ENCODE assay signal across 20 cellular contexts in the genomic region with DNA sequence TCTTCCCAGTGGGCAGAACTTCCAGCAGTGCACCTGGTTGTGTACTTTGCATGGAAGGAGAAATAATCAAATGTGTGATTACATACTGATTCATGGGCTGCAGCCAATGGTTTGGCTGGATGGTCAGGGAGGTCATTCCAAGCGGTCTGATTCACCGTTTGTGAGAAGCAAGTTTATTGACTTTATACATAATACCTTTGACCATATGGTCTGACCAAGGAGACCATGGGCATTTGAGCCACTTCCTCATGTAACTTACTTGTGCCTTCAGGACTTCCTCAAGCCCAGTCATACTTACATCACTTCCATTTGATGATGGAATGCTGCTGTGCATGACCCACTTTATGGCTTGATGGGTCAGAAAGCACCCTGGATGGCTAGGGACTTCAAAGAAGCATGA. TPM values are rescaled to one million over a fixed set of nuclear protein-coding genes. Genes with fewer than 3 reads are reported as not detected.
A peak's percentile ranks its signal among the peaks of the same experiment; 100 is the strongest.
DNase-seq lines count a peak whose midpoint lies in the region; TF ChIP-seq lines count a peak whose summit lies in the region.
"Had no signal": no experiment of that assay in that cellular context is flagged by ENCODE, and none has a peak within 500 bp of the region (broad histone marks: within the 10 kb centered on the region; RNA-seq: fewer than 3 reads in every experiment).

No MANE protein-coding gene starts in this region.

- H3K36me3 ChIP-seq in breast epithelium (no peaks in the 10 kb centered on the region), transverse colon (no peaks in the 10 kb centered on the region)
- H3K36me3 ChIP-seq: neural progenitor cell had no signal

- intact Hi-C loops in MCF 10A (cut with micrococcal nuclease) (no loop called here), breast epithelium (cut with DNase I; ENCODE audit: low total_unique reads) (no loop called here), transverse colon (cut with DNase I; ENCODE audit: low total_unique reads) (no loop called here)

- no peak overlapping the region for H3K27ac Mint-ChIP-seq in MCF 10A (ENCODE audit: low read depth, unreplicated experiment)
- H3K27ac Mint-ChIP-seq: neural progenitor cell had no signal

- peaks cover 15% of the 10 kb centered on the region for H3K36me3 Mint-ChIP-seq in MCF 10A (ENCODE audit: insufficient read depth, unreplicated experiment)

- no peaks in the 10 kb centered on the region for H3K27me3 Mint-ChIP-seq in MCF 10A (ENCODE audit: insufficient read depth, unreplicated experiment)

- in situ Hi-C loops in transverse colon (cut with MboI; ENCODE audit: low pct_ligation_motif_present in 1 of 4, low pct_unique_long_range_greater_than_20kb in 1 of 4, low sequenced_read_pairs in 3 of 4) = no loop called here

- 83 to 92% methylated on average over 2 of the region's 2 CpGs for WGBS in transverse colon (ENCODE audit: low coverage in 1 of 2), 2 donors

- CTCF ChIA-PET in MCF 10A (lab: Yijun Ruan, JAX) = interaction anchor here (1.0 kb wide), 1 partner anchor 21 kb away, joined by 3 read pairs; no protein-coding TSS in a partner anchor

- no peak overlapping the region for H3K4me3 ChIP-seq in breast epithelium
- no peak overlapping the region for H3K4me3 ChIP-seq in fibroblast of the aortic adventitia (ENCODE audit: low read depth, low read length)
- H3K4me3 ChIP-seq in transverse colon = no peak overlapping the region
- H3K4me3 ChIP-seq: coronary artery, K562, neural progenitor cell, upper lobe of left lung had no signal

- no peak for TF ChIP-seq CTCF in MCF 10A (IDR thresholded peaks at IDR 0.05; ENCODE audit: unreplicated experiment)
- TF ChIP-seq CTCF in breast epithelium (IDR thresholded peaks at IDR 0.05) = no peak
- no peak for TF ChIP-seq CTCF in fibroblast of the aortic adventitia (IDR thresholded peaks at IDR 0.05; ENCODE audit: insufficient read depth, low read length)
- no peak for TF ChIP-seq CTCF in transverse colon (IDR thresholded peaks at IDR 0.05)

- POLR2A ChIA-PET in MCF 10A (lab: Yijun Ruan, JAX) = no interaction called here

- no peaks in the 10 kb centered on the region for H3K4me1 ChIP-seq in breast epithelium
- peaks cover 0 to 11% (median 4%) of the 10 kb centered on the region in 4 donors for H3K4me1 ChIP-seq in transverse colon
- H3K4me1 ChIP-seq: neural progenitor cell had no signal

- no peaks in the 10 kb centered on the region for H3K9me3 Mint-ChIP-seq in MCF 10A (ENCODE audit: unreplicated experiment)
- H3K9me3 Mint-ChIP-seq: neural progenitor cell had no signal

- H3K4me1 Mint-ChIP-seq in MCF 10A (ENCODE audit: insufficient read depth, unreplicated experiment) = peaks cover 23% of the 10 kb centered on the region
- H3K4me1 Mint-ChIP-seq: neural progenitor cell had no signal

- BruUV-seq in MCF 10A (replicated peaks; lab: Mats Ljungman, UMichigan) = no TSS peak

- DNase-seq in MCF 10A (ENCODE audit: unreplicated experiment) (peak; percentile 74), breast epithelium (ENCODE audit: low spot score in 2 of 2) (no peak), T1000 (lab: John Stamatoyannopoulos, UW) (peak; percentile 41), fibroblast of the aortic adventitia (ENCODE audit: low read depth) (peak; percentile 76), transverse colon (no peak), NCI-H187 treated with DMSO at 0.1 percent for 48 hours (lab: John Stamatoyannopoulos, UW) (no peak), NCI-H2107 treated with DMSO at 0.1 percent for 48 hours (lab: John Stamatoyannopoulos, UW; ENCODE audit: unreplicated experiment) (no peak), NCI-H748 (lab: John Stamatoyannopoulos, UW; ENCODE audit: unreplicated experiment) (no peak)
- DNase-seq: 8988T; activated CD8-positive, alpha-beta memory T cell treated with anti-CD3 and anti-CD28 coated beads for 24 hours; activated naive CD4-positive, alpha-beta T cell treated with anti-CD3 and anti-CD28 coated beads, Interleukin-2, amount 50 U/mL, for 16 hours; DND-41; head of caudate nucleus; NCI-H2081 treated with DMSO at 0.1 percent for 48 hours; stimulated activated CD4-positive, alpha-beta T cell treated with anti-CD3 and anti-CD28 coated beads, Interleukin-12 subunit alpha, Interleukin-12 subunit beta, amount 100 ng/mL, for 4 hours; T-helper 9 cell; upper lobe of left lung had no signal

- H3K9me3 ChIP-seq in breast epithelium (no peaks in the 10 kb centered on the region), transverse colon (no peaks in the 10 kb centered on the region)
- H3K9me3 ChIP-seq: upper lobe of left lung had no signal

- TF ChIP-seq EP300 in transverse colon (IDR thresholded peaks at IDR 0.05; ENCODE audit: low read depth) = no peak

- H3K27ac ChIP-seq in breast epithelium = no peak overlapping the region
- no peak overlapping the region for H3K27ac ChIP-seq in transverse colon
- H3K27ac ChIP-seq: coronary artery, neural progenitor cell, upper lobe of left lung had no signal

- H3K27me3 ChIP-seq in breast epithelium (no peaks in the 10 kb centered on the region), transverse colon (no peaks in the 10 kb centered on the region)
- H3K27me3 ChIP-seq: neural progenitor cell, upper lobe of left lung had no signal

- TF ChIP-seq POLR2A in breast epithelium (IDR thresholded peaks at IDR 0.05) = no peak
- TF ChIP-seq POLR2A in transverse colon (IDR thresholded peaks at IDR 0.05) = no peak

- no peak overlapping the region for H3K4me3 Mint-ChIP-seq in MCF 10A (ENCODE audit: unreplicated experiment)
- H3K4me3 Mint-ChIP-seq: neural progenitor cell had no signal

RNA-seq across cellular contexts. Expression of a gene that starts 41.1 kb away (rescaled TPM):
- total RNA-seq in MCF 10A (2022) (114 and 123 TPM in 2 replicates), breast epithelium (10 to 100 TPM; 60.8 to 63.8 (median 61.9) TPM), fibroblast of the aortic adventitia (ENCODE audit: low replicate concordance) (28.9 and 49.3 TPM in 2 replicates), transverse colon (10 to 100 TPM; 33.6 to 71.4 (median 47.9) TPM)

Comparison
In these comparisons a context has a peak if more than half of its experiments do, and no peak if none do; other contexts are left out.
1. DNase-seq: peak in MCF 10A (single experiment), T1000 (single experiment) and fibroblast of the aortic adventitia (single experiment); none in breast epithelium (0 of 2), transverse colon (single experiment), NCI-H187 treated with DMSO at 0.1 percent for 48 hours (single experiment), NCI-H2107 treated with DMSO at 0.1 percent for 48 hours (single experiment) and NCI-H748 (single experiment).